Comparison of ENCODE assay signal across 2 cellular contexts in the genomic region with DNA sequence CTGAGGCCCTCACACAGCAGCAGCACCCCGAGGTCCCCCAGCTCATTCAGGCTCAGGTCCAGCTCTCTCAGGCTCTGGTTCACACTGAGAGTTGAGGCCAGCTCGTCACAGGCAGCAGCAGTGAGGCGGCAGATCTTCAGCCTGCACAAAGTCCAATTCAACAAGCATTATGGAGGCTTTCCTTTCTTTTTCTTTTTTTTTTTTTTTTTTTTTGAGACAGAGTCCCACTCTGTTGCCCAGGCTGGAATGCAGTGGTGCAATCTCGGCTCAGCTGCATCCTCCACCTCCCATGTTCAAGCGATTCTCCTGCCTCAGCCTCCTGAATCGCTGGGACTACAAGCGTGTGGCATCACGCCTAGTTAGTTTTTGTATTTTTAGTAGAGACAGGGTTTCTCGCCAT.
A peak's percentile ranks its signal among the peaks of the same experiment; 100 is the strongest.
TF ChIP-seq lines count a peak whose summit lies in the region.

No MANE protein-coding gene starts in this region.

TF ChIP-seq in HepG2, 621 proteins besides CTCF, POLR2A, EP300 and RAD21 (continues in another document):
- TF ChIP-seq MAX (IDR thresholded peaks at IDR 0.05) (0 out of 2 replicates have a peak, but pooled peaks have one; percentile 15), HMG20B (CRISPR knock-in tag; conservative IDR thresholded peaks at IDR 0.05) (no peak), HOXA3 (CRISPR knock-in tag; IDR thresholded peaks at IDR 0.05) (0 out of 2 replicates have a peak, but pooled peaks have one; percentile 22), PAXIP1 (CRISPR knock-in tag; conservative IDR thresholded peaks at IDR 0.05) (0 out of 2 replicates have a peak, but pooled peaks have one; percentile 13), NCOR1 (IDR thresholded peaks at IDR 0.05; ENCODE audit: borderline replicate concordance, low read length) (peak; percentile 25; the same call in 1 of the 2 replicates), TEAD3 (CRISPR knock-in tag; optimal IDR thresholded peaks at IDR 0.05; ENCODE audit: borderline replicate concordance) (peak; percentile 84), ARNT2 (CRISPR knock-in tag; IDR thresholded peaks at IDR 0.05; ENCODE audit: low read depth) (no peak), KDM2A (CRISPR knock-in tag; IDR thresholded peaks at IDR 0.05; ENCODE audit: borderline replicate concordance, low read depth) (no peak), ZBTB46 (CRISPR knock-in tag; IDR thresholded peaks at IDR 0.05; ENCODE audit: borderline replicate concordance) (no peak), KDM1A (CRISPR knock-in tag; IDR thresholded peaks at IDR 0.05) (peak; percentile 58; the same call in 1 of the 2 replicates), ZNF432 (CRISPR knock-in tag; IDR thresholded peaks at IDR 0.05; ENCODE audit: borderline replicate concordance) (no peak), RFX1 (IDR thresholded peaks at IDR 0.05) (no peak), GFI1 (CRISPR knock-in tag; IDR thresholded peaks at IDR 0.05; ENCODE audit: borderline replicate concordance) (0 out of 2 replicates have a peak, but pooled peaks have one; percentile 33), CEBPG (CRISPR knock-in tag; IDR thresholded peaks at IDR 0.05) (peak; percentile 56), HNF4A (CRISPR knock-in tag; IDR thresholded peaks at IDR 0.05) (peak; percentile 58), XBP1 (CRISPR knock-in tag; IDR thresholded peaks at IDR 0.05) (no peak), ZNF720 (CRISPR knock-in tag; IDR thresholded peaks at IDR 0.05) (no peak), FOXA1 (IDR thresholded peaks at IDR 0.05) (no peak), FOXA1 (CRISPR knock-in tag; IDR thresholded peaks at IDR 0.05) (no peak), RCOR2 (CRISPR knock-in tag; IDR thresholded peaks at IDR 0.05) (0 out of 2 replicates have a peak, but pooled peaks have one; percentile 52), ZNF121 (CRISPR knock-in tag; IDR thresholded peaks at IDR 0.05) (peak; percentile 92), HES4 (CRISPR knock-in tag; IDR thresholded peaks at IDR 0.05; ENCODE audit: borderline replicate concordance) (no peak), GABPB1 (CRISPR knock-in tag; IDR thresholded peaks at IDR 0.05) (no peak), CEBPB (IDR thresholded peaks at IDR 0.05; ENCODE audit: borderline replicate concordance, low read depth, low read length) (peak; percentile 28; the same call in 1 of the 2 replicates)
- TF ChIP-seq, protein P1, sequence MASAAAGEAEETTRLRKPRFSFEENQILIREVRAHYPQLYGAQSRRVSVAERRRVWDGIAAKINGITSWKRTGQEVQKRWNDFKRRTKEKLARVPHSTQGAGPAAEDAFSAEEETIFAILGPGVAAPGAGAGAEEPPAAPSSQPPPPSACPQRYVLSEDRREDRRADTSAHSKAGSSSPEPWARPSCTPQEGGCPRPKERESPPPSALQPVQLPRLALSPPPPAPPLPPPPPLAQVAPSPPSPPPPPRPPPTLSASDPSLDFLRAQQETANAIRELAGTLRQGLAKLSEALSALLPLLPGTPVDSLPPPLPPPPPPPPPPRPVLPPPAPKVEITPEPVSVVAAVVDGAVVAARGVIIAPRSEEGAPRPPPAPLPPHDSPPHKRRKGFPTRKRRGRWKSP (CRISPR knock-in tag; IDR thresholded peaks at IDR 0.05): no peak
- TF ChIP-seq, protein P2, sequence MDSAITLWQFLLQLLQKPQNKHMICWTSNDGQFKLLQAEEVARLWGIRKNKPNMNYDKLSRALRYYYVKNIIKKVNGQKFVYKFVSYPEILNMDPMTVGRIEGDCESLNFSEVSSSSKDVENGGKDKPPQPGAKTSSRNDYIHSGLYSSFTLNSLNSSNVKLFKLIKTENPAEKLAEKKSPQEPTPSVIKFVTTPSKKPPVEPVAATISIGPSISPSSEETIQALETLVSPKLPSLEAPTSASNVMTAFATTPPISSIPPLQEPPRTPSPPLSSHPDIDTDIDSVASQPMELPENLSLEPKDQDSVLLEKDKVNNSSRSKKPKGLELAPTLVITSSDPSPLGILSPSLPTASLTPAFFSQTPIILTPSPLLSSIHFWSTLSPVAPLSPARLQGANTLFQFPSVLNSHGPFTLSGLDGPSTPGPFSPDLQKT (CRISPR knock-in tag; IDR thresholded peaks at IDR 0.05; ENCODE audit: borderline replicate concordance): no peak

TF ChIP-seq in H1, 55 proteins besides CTCF, POLR2A, EP300 and RAD21:
- no peak for TF ChIP-seq EGR1 (IDR thresholded peaks at IDR 0.05; ENCODE audit: borderline replicate concordance, low read depth, low read length)
- no peak for TF ChIP-seq SRF (IDR thresholded peaks at IDR 0.05; ENCODE audit: low read depth, low read length)
- TF ChIP-seq MAX (IDR thresholded peaks at IDR 0.05): no peak
- no peak for TF ChIP-seq CHD1 (IDR thresholded peaks at IDR 0.05; ENCODE audit: low read depth, low read length)
- TF ChIP-seq GABPA (IDR thresholded peaks at IDR 0.05; ENCODE audit: borderline replicate concordance, insufficient read depth, low read length): no peak
- no peak for TF ChIP-seq KDM5A (IDR thresholded peaks at IDR 0.05; ENCODE audit: low read length)
- TF ChIP-seq SUZ12 (IDR thresholded peaks at IDR 0.05; ENCODE audit: low read length): no peak
- TF ChIP-seq SAP30 (IDR thresholded peaks at IDR 0.05; ENCODE audit: insufficient read depth, insufficient replicate concordance, low read length): no peak
- no peak for TF ChIP-seq SP1 (IDR thresholded peaks at IDR 0.05; ENCODE audit: low read depth, low read length)
TF ChIP-seq in H1: peak in this region for 0.
